In the genomic region with DNA sequence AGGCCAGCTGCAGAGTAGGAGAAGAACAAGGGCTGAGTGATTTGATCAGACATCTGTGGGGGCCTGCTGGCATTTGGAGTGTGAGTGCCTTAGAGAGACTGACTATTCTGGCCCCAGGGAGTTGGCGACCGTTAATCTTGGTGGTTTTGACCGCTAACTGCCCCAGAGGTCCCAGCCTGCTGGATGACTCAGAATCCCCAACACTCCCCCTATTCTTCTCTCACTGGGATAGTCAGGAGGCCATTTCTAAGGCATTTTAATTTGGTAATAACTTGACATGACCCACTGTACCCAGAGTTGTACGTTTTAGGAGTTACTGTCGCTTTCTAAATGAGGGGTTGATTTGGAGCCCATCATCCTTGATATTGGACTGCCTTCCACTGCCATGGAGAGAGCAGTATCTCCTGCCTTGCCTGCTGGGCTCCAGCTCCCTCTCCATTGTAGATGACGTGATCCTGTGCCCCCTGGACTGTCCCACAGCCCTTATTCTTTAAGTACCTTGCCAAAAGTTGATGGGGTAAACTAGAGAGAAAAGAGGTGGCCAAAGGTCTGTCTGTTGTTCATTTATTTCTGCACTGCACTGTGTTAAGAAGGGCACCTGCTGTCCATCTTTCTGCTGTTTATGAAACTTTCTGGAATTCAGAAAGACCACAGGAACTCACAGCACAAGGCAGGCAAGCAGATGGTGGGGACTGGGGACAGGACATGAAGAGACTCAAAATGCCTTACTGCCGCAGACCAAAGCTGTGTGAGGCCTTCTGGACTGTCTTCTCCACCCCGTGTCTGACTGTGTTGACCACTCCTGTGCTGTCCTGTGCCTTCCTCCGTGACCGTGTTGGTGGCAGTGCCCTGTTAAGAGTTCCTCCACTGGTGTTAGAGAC, we compare ENCODE assay signal across 8 cellular contexts.
A peak's percentile ranks its signal among the peaks of the same experiment; 100 is the strongest.
DNase-seq lines count a peak whose midpoint lies in the region; ATAC-seq, FAIRE-seq and TF ChIP-seq lines count a peak whose summit lies in the region.

No MANE protein-coding gene starts in this region.

- no peaks in the 10 kb centered on the region for H3K9me2 ChIP-seq in MM.1S (replicated peaks; ENCODE audit: insufficient read depth, low read length)

- no peak overlapping the region for H3K4me3 ChIP-seq in MM.1S (ENCODE audit: low read length)
- peak overlapping the region; percentile 17 for H3K4me3 ChIP-seq in astrocyte (ENCODE audit: insufficient read depth, low read depth, low read length)
- H3K4me3 ChIP-seq in left lung: no peak overlapping the region

- peaks cover 70% of the 10 kb centered on the region for H3F3A ChIP-seq in MM.1S (ENCODE audit: insufficient read depth, low read length)

- peaks cover 45% of the 10 kb centered on the region for H3K4me1 Mint-ChIP-seq in astrocyte (ENCODE audit: low read depth, unreplicated experiment)

- H3K4me2 ChIP-seq in MM.1S (ENCODE audit: low read depth, low read length) (peak overlapping the region; percentile 73), astrocyte (ENCODE audit: low read length) (peak overlapping the region; percentile 77)

- FAIRE-seq in astrocyte (lab: Jason Lieb, UNC): peak; percentile 70

- TF ChIP-seq CTCF in MM.1S (IDR thresholded peaks at IDR 0.05; ENCODE audit: low read length) (no peak), astrocyte (IDR thresholded peaks at IDR 0.05; ENCODE audit: insufficient read depth, low read depth, low read length) (no peak), left lung (IDR thresholded peaks at IDR 0.05) (no peak)

- H3K27me3 ChIP-seq in MM.1S (replicated peaks; ENCODE audit: insufficient read depth, low read length): no peaks in the 10 kb centered on the region
- H3K27me3 ChIP-seq in astrocyte (ENCODE audit: insufficient read depth, low read length): no peaks in the 10 kb centered on the region
- no peaks in the 10 kb centered on the region for H3K27me3 ChIP-seq in left lung

- DNase-seq in DMS 273 (lab: John Stamatoyannopoulos, UW; ENCODE audit: unreplicated experiment) (peak; percentile 39), MM.1S (peak; percentile 58), astrocyte (ENCODE audit: low read depth) (peak; percentile 97), left lung (peak in 1 of 2 donors; percentile 53), substantia nigra (lab: John Stamatoyannopoulos, UW) (no peak), posterior vena cava (ENCODE audit: low spot score) (no peak), SK-N-DZ (ENCODE audit: low spot score) (no peak)

- H3K4me1 ChIP-seq in MM.1S (ENCODE audit: low read length) (peaks cover 97% of the 10 kb centered on the region), astrocyte (ENCODE audit: insufficient read depth, low read length) (peaks cover 35% of the 10 kb centered on the region), left lung (peaks cover 13 to 50% of the 10 kb centered on the region in 2 donors)

- H2AFZ ChIP-seq in MM.1S (ENCODE audit: low read length) (peak overlapping the region; percentile 45), astrocyte (ENCODE audit: low read depth, low read length) (no peak overlapping the region)

- H3K27ac ChIP-seq in MM.1S (ENCODE audit: low read length): peak overlapping the region; percentile 94
- peak overlapping the region; percentile 92 for H3K27ac ChIP-seq in astrocyte (ENCODE audit: low read depth, low read length)
- peak overlapping the region; percentile 74 to 77 for H3K27ac ChIP-seq in left lung
- H3K27ac ChIP-seq in substantia nigra (ENCODE audit: low read depth, low read length, poor library complexity, severe bottlenecking): no peak overlapping the region

- H3K9me3 ChIP-seq in MM.1S (replicated peaks; ENCODE audit: insufficient read depth, low read length) (no peaks in the 10 kb centered on the region), astrocyte (ENCODE audit: insufficient read depth, low read depth, low read length) (no peaks in the 10 kb centered on the region), left lung (no peaks in the 10 kb centered on the region)

- peak overlapping the region; percentile 43 for H3K4me3 Mint-ChIP-seq in astrocyte (ENCODE audit: unreplicated experiment)

- H3K79me2 ChIP-seq in MM.1S (ENCODE audit: low read length): no peaks in the 10 kb centered on the region; the same call in 1 of the 2 replicates
- H3K79me2 ChIP-seq in astrocyte (ENCODE audit: insufficient read depth, low read length): no peaks in the 10 kb centered on the region

- H3K36me3 Mint-ChIP-seq in astrocyte (ENCODE audit: low read depth, unreplicated experiment): peaks cover 9% of the 10 kb centered on the region

- intact Hi-C loops in left lung (cut with DNase I) (no loop called here), posterior vena cava (cut with DNase I) (no loop called here)

- ATAC-seq in left lung: peak; percentile 6
- no peak for ATAC-seq in HG02678 (IDR thresholded peaks at IDR 0.05; ENCODE audit: unreplicated experiment)

- no peaks in the 10 kb centered on the region for H3K27me3 Mint-ChIP-seq in astrocyte (ENCODE audit: low read depth, unreplicated experiment)

- no peaks in the 10 kb centered on the region for H4K20me1 ChIP-seq in MM.1S (ENCODE audit: insufficient read depth, low read length)
- peaks cover 42% of the 10 kb centered on the region for H4K20me1 ChIP-seq in astrocyte (ENCODE audit: insufficient read depth, low read length)

- H3K9ac ChIP-seq in MM.1S (ENCODE audit: low read length) (peak overlapping the region; percentile 46), astrocyte (ENCODE audit: low read length) (peak overlapping the region; percentile 76)

- peak overlapping the region; percentile 67 for H3K27ac Mint-ChIP-seq in astrocyte (ENCODE audit: unreplicated experiment)

- no peaks in the 10 kb centered on the region for H3K9me3 Mint-ChIP-seq in astrocyte (ENCODE audit: unreplicated experiment)

- no peaks in the 10 kb centered on the region for H3K36me3 ChIP-seq in MM.1S (replicated peaks; ENCODE audit: insufficient read depth, low read length)
- H3K36me3 ChIP-seq in astrocyte (ENCODE audit: insufficient read depth, low read length): no peaks in the 10 kb centered on the region
- H3K36me3 ChIP-seq in left lung: peaks cover 0 to 17% of the 10 kb centered on the region in 2 donors

Comparison
In these comparisons a context has a peak if more than half of its experiments do, and no peak if none do; other contexts are left out.
1. DNase-seq: peak in DMS 273 (single experiment), MM.1S (single experiment) and astrocyte (single experiment); none in substantia nigra (0 of 49), posterior vena cava (single experiment) and SK-N-DZ (single experiment).